In genomic region chr12:75725505-75726120, GRCh38 we compare ENCODE assay signal across 10 cellular contexts.
DNase-seq lines count a peak whose midpoint lies in the region; ATAC-seq and TF ChIP-seq lines count a peak whose summit lies in the region.
"Had no signal": no experiment of that assay in that cellular context is flagged by ENCODE, and none has a peak within 500 bp of the region (broad histone marks: within the 10 kb centered on the region; RNA-seq: fewer than 3 reads in every experiment).

No MANE protein-coding gene starts in this region.

- H3K4me3 ChIP-seq in fibroblast of mammary gland (ENCODE audit: control insufficient read depth, low read depth, low read length): no peak overlapping the region
- H3K4me3 ChIP-seq: BLaER1 treated with 17β-estradiol and CSF1 and Interleukin-3, amounts not matched to agents 10 nM and 100 nM; dorsolateral prefrontal cortex had no signal

- TF ChIP-seq CTCF in fibroblast of mammary gland (conservative IDR thresholded peaks at IDR 0.05; ENCODE audit: control insufficient read depth, insufficient read depth, low read depth, low read length): peak; percentile 23

- ATAC-seq in HG02678 (IDR thresholded peaks at IDR 0.05; ENCODE audit: unreplicated experiment): no peak
- ATAC-seq in GM18907 (IDR thresholded peaks at IDR 0.05; ENCODE audit: unreplicated experiment): no peak

- DNase-seq in SIG-M5 treated with dmso at 0.1 percent for 504 hours (lab: John Stamatoyannopoulos, UW; ENCODE audit: unreplicated experiment): peak; percentile 6
- no peak for DNase-seq in SIG-M5 (lab: John Stamatoyannopoulos, UW)
- DNase-seq in OCI-M1 (lab: John Stamatoyannopoulos, UW): peak; percentile 12
- DNase-seq in fibroblast of mammary gland (ENCODE audit: low read depth): peak; percentile 87
- DNase-seq in stromal cell of bone marrow (ENCODE audit: low read depth): peak; percentile 58
- no peak for DNase-seq in mesenteric fat pad (ENCODE audit: low spot score)

Comparison
In these comparisons a context has a peak if more than half of its experiments do, and no peak if none do; other contexts are left out.
1. DNase-seq: peak in SIG-M5 treated with dmso at 0.1 percent for 504 hours (single experiment), OCI-M1 (single experiment), fibroblast of mammary gland (single experiment) and stromal cell of bone marrow (single experiment); none in SIG-M5 (single experiment) and mesenteric fat pad (single experiment).